In the genomic region with DNA sequence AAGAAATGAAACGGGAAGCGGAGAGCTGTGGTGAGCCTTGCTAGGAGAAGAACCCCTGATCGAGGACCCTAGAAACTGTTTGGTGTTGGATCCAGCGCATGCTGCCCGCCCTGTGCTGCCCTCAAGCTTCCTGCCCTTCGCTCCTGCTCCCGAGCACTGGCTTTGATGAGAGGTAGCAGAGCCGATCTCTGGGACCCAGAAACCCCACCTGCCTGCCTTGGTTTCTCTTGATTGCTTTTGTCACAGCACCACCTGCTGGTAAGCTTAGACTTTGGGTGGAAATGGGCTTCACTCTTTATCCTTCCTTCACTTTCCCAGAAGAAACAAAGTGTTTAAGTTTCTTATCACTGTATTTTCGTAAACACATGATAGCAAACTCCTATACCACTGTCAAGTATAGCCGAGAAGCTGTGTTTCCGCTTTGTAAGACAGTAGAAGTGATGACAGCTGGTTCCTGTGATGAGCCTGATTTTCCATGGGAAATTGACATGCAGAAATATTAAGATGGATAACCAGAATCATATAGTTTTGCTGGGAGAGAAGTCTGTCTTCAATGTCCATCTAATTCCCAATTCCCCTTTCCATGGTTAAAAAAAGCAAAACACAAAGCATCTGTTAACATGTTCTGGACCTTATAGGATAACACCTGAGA, we compare ENCODE assay signal across 8 cellular contexts.
DNase-seq lines count a peak whose midpoint lies in the region; ATAC-seq, FAIRE-seq and TF ChIP-seq lines count a peak whose summit lies in the region.

No MANE protein-coding gene starts in this region.

- no peaks in the 10 kb centered on the region for H3K4me1 Mint-ChIP-seq in CD4-positive, alpha-beta T cell (ENCODE audit: low read depth)
- peaks cover 6% of the 10 kb centered on the region for H3K4me1 Mint-ChIP-seq in stimulated activated memory B cell treated with anti-CD40 and anti-IgM and Interleukin-4, amounts not matched to agents 10 μg/mL and 1 μg/mL and 100 μg/mL, for 72 hours

- no peak overlapping the region for H3K27ac ChIP-seq in CD4-positive, alpha-beta T cell (ENCODE audit: low read depth, low read length)

- ATAC-seq in CD4-positive, alpha-beta T cell (ENCODE audit: poor library complexity), result peak; percentile 74
- peak; percentile 24 for ATAC-seq in stimulated activated memory B cell treated with anti-CD40 and anti-IgM and Interleukin-4, amounts not matched to agents 10 μg/mL and 1 μg/mL and 100 μg/mL, for 72 hours
- ATAC-seq in HG02870 (IDR thresholded peaks at IDR 0.05; ENCODE audit: unreplicated experiment), result no peak

- H3K27me3 ChIP-seq in CD4-positive, alpha-beta T cell (ENCODE audit: control insufficient read depth, insufficient read depth, low read length), result no peaks in the 10 kb centered on the region
- H3K27me3 ChIP-seq in mononuclear cell (ENCODE audit: insufficient read depth, low read length), result no peaks in the 10 kb centered on the region

- H3K36me3 Mint-ChIP-seq in CD4-positive, alpha-beta T cell (ENCODE audit: low read depth), result peaks cover 5% of the 10 kb centered on the region
- H3K36me3 Mint-ChIP-seq in stimulated activated memory B cell treated with anti-CD40 and anti-IgM and Interleukin-4, amounts not matched to agents 10 μg/mL and 1 μg/mL and 100 μg/mL, for 72 hours, result peaks cover 18% of the 10 kb centered on the region

- no peaks in the 10 kb centered on the region for H3K27me3 Mint-ChIP-seq in CD4-positive, alpha-beta T cell
- H3K27me3 Mint-ChIP-seq in stimulated activated memory B cell treated with anti-CD40 and anti-IgM and Interleukin-4, amounts not matched to agents 10 μg/mL and 1 μg/mL and 100 μg/mL, for 72 hours, result no peaks in the 10 kb centered on the region

- no peaks in the 10 kb centered on the region for H3K9me3 Mint-ChIP-seq in CD4-positive, alpha-beta T cell
- H3K9me3 Mint-ChIP-seq in stimulated activated memory B cell treated with anti-CD40 and anti-IgM and Interleukin-4, amounts not matched to agents 10 μg/mL and 1 μg/mL and 100 μg/mL, for 72 hours, result no peaks in the 10 kb centered on the region

- peaks cover 16% of the 10 kb centered on the region for H3K4me1 ChIP-seq in mononuclear cell (ENCODE audit: insufficient read depth, low read length)

- peak; percentile 75 for TF ChIP-seq CTCF in CD4-positive, alpha-beta T cell (IDR thresholded peaks at IDR 0.05)

- intact Hi-C loops in CD4-positive, alpha-beta T cell (cut with DNase I, micrococcal nuclease), result loop anchor here (1.0 to 10.0 kb wide), 6 partner anchors 267 to 800 kb away; a partner anchor contains a TSS

- peak; percentile 45 for FAIRE-seq in endometrium (lab: Jason Lieb, UNC)

- no peak overlapping the region for H3K27ac Mint-ChIP-seq in CD4-positive, alpha-beta T cell
- H3K27ac Mint-ChIP-seq in stimulated activated memory B cell treated with anti-CD40 and anti-IgM and Interleukin-4, amounts not matched to agents 10 μg/mL and 1 μg/mL and 100 μg/mL, for 72 hours, result no peak overlapping the region

- CTCF ChIA-PET in CD4-positive, alpha-beta T cell (lab: Charles Lee), result interaction anchor here (0.8 to 1.9 kb wide), 5 partner anchors 9 to 557 kb away, joined by 3 to 17 read pairs (median 5); a partner anchor contains a TSS

- peak overlapping the region; percentile 19 for H3K4me3 ChIP-seq in mononuclear cell (ENCODE audit: low read length)

- H3K9me3 ChIP-seq in CD4-positive, alpha-beta T cell (ENCODE audit: control insufficient read depth, low read length), result no peaks in the 10 kb centered on the region
- H3K9me3 ChIP-seq in mononuclear cell (ENCODE audit: low read depth, low read length), result no peaks in the 10 kb centered on the region

- POLR2A ChIA-PET in CD4-positive, alpha-beta T cell (lab: Charles Lee), result interaction anchor here (2.7 kb wide), 1 partner anchor 267 kb away, joined by 27 read pairs; a partner anchor contains a TSS

- H3K4me3 Mint-ChIP-seq in CD4-positive, alpha-beta T cell, result peak overlapping the region; percentile 48
- no peak overlapping the region for H3K4me3 Mint-ChIP-seq in stimulated activated memory B cell treated with anti-CD40 and anti-IgM and Interleukin-4, amounts not matched to agents 10 μg/mL and 1 μg/mL and 100 μg/mL, for 72 hours

- DNase-seq in CD4-positive, alpha-beta T cell, result peak in 9 of 10 experiments; percentile 27 to 46 (median 32)
- DNase-seq in H4 (ENCODE audit: low spot score) (peak; percentile 54), NCI-H526 (lab: John Stamatoyannopoulos, UW) (peak; percentile 43 to 82)
- DNase-seq in activated CD8-positive, alpha-beta memory T cell treated with anti-CD3 and anti-CD28 coated beads, Interleukin-2, amount 50 U/mL, for 1 hour (ENCODE audit: extremely low read depth), result peak; percentile 16
